Comparison of ENCODE assay signal across 3 cellular contexts in the genomic region with DNA sequence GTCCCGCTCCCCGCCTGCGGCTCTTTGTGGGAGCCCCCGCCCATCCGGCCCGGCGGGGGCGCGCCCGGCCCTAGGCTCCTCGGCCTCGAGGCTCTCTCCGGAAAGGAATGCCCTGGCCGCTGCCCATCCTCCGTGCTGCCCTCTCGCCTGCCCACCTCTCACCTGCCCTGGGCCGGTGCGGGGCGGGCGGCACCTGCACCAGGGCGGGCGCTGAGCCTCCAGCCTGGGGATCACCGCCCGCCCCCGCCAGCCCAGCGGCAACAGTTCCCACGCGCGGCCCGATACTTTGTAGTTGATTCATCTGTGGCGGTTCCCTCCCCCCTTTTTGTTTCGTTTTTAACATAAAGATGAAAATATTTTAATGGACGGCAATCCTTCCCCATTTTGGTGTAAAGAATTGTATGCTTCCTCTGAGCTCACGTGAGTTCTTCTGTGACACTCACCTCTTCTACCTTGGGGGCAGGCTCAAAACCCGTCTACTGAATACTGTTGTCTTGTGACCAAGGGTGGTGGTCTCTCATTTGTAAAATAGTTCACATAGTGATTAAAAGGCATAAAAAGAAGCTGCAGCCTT.
TF ChIP-seq lines count a peak whose summit lies in the region.

No MANE protein-coding gene starts in this region.

TF ChIP-seq in A549, 52 proteins besides CTCF, POLR2A, EP300 and RAD21:
- TF ChIP-seq, protein P1, sequence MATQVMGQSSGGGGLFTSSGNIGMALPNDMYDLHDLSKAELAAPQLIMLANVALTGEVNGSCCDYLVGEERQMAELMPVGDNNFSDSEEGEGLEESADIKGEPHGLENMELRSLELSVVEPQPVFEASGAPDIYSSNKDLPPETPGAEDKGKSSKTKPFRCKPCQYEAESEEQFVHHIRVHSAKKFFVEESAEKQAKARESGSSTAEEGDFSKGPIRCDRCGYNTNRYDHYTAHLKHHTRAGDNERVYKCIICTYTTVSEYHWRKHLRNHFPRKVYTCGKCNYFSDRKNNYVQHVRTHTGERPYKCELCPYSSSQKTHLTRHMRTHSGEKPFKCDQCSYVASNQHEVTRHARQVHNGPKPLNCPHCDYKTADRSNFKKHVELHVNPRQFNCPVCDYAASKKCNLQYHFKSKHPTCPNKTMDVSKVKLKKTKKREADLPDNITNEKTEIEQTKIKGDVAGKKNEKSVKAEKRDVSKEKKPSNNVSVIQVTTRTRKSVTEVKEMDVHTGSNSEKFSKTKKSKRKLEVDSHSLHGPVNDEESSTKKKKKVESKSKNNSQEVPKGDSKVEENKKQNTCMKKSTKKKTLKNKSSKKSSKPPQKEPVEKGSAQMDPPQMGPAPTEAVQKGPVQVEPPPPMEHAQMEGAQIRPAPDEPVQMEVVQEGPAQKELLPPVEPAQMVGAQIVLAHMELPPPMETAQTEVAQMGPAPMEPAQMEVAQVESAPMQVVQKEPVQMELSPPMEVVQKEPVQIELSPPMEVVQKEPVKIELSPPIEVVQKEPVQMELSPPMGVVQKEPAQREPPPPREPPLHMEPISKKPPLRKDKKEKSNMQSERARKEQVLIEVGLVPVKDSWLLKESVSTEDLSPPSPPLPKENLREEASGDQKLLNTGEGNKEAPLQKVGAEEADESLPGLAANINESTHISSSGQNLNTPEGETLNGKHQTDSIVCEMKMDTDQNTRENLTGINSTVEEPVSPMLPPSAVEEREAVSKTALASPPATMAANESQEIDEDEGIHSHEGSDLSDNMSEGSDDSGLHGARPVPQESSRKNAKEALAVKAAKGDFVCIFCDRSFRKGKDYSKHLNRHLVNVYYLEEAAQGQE (IDR thresholded peaks at IDR 0.05) = no peak
- TF ChIP-seq, protein P2, sequence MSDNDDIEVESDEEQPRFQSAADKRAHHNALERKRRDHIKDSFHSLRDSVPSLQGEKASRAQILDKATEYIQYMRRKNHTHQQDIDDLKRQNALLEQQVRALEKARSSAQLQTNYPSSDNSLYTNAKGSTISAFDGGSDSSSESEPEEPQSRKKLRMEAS (IDR thresholded peaks at IDR 0.05) = peak; percentile 7; the same call in 1 of the 2 replicates
- no peak for TF ChIP-seq PHF8 (IDR thresholded peaks at IDR 0.05; ENCODE audit: borderline replicate concordance, low read depth)
- TF ChIP-seq, protein P3, sequence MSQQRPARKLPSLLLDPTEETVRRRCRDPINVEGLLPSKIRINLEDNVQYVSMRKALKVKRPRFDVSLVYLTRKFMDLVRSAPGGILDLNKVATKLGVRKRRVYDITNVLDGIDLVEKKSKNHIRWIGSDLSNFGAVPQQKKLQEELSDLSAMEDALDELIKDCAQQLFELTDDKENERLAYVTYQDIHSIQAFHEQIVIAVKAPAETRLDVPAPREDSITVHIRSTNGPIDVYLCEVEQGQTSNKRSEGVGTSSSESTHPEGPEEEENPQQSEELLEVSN (IDR thresholded peaks at IDR 0.05; ENCODE audit: borderline replicate concordance, low read depth) = 0 out of 2 replicates have a peak, but pooled peaks have one; percentile 27
- TF ChIP-seq, protein P4, sequence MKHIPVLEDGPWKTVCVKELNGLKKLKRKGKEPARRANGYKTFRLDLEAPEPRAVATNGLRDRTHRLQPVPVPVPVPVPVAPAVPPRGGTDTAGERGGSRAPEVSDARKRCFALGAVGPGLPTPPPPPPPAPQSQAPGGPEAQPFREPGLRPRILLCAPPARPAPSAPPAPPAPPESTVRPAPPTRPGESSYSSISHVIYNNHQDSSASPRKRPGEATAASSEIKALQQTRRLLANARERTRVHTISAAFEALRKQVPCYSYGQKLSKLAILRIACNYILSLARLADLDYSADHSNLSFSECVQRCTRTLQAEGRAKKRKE (CRISPR knock-in tag; IDR thresholded peaks at IDR 0.05; ENCODE audit: low read depth) = no peak

TF ChIP-seq in HCT116, 20 proteins besides CTCF, POLR2A, EP300 and RAD21:
- TF ChIP-seq EZH2 (IDR thresholded peaks at IDR 0.05) (no peak), TCF7L2 (IDR thresholded peaks at IDR 0.05; ENCODE audit: borderline replicate concordance, extremely low read depth, insufficient read depth, insufficient read length) (peak; percentile 50), EGR1 (IDR thresholded peaks at IDR 0.05; ENCODE audit: low read depth) (peak; percentile 45), CBX3 (IDR thresholded peaks at IDR 0.05; ENCODE audit: low read depth) (no peak)

TF ChIP-seq in HepG2, 621 proteins besides CTCF, POLR2A, EP300 and RAD21 (continues in another document):
- TF ChIP-seq AGO2 (optimal IDR thresholded peaks at IDR 0.05; ENCODE audit: low read depth, low read length) (peak; percentile 70), HNRNPL (IDR thresholded peaks at IDR 0.05; ENCODE audit: low read depth, low read length) (0 out of 2 replicates have a peak, but pooled peaks have one; percentile 41), ZNF350 (CRISPR knock-in tag; IDR thresholded peaks at IDR 0.05; ENCODE audit: borderline replicate concordance, low read depth) (no peak), ZNF878 (CRISPR knock-in tag; IDR thresholded peaks at IDR 0.05) (no peak), HOXA5 (CRISPR knock-in tag; IDR thresholded peaks at IDR 0.05) (no peak), SIN3A (IDR thresholded peaks at IDR 0.05; ENCODE audit: borderline replicate concordance, low read depth, low read length) (peak; percentile 13; the same call in 1 of the 2 replicates), RXRA (CRISPR knock-in tag; IDR thresholded peaks at IDR 0.05) (0 out of 2 replicates have a peak, but pooled peaks have one; percentile 1), EEA1 (CRISPR knock-in tag; IDR thresholded peaks at IDR 0.05; ENCODE audit: borderline replicate concordance) (peak; percentile 22; the same call in 1 of the 2 replicates), ZNF143 (CRISPR knock-in tag; IDR thresholded peaks at IDR 0.05) (no peak), PLRG1 (conservative IDR thresholded peaks at IDR 0.05) (no peak), GLI4 (CRISPR knock-in tag; IDR thresholded peaks at IDR 0.05; ENCODE audit: borderline replicate concordance) (0 out of 2 replicates have a peak, but pooled peaks have one; percentile 34), MEIS2 (CRISPR knock-in tag; IDR thresholded peaks at IDR 0.05) (no peak), MEIS1 (CRISPR knock-in tag; IDR thresholded peaks at IDR 0.05; ENCODE audit: borderline replicate concordance) (no peak), MYC (CRISPR knock-in tag; IDR thresholded peaks at IDR 0.05; ENCODE audit: borderline replicate concordance) (peak; percentile 35; the same call in 1 of the 2 replicates), ZSCAN29 (CRISPR knock-in tag; conservative IDR thresholded peaks at IDR 0.05) (no peak), RBFOX2 (IDR thresholded peaks at IDR 0.05; ENCODE audit: low read depth, low read length) (peak; percentile 64), ZNF777 (CRISPR knock-in tag; IDR thresholded peaks at IDR 0.05) (peak; percentile 74), ZFX (CRISPR knock-in tag; IDR thresholded peaks at IDR 0.05; ENCODE audit: low read depth) (no peak), DMAP1 (CRISPR knock-in tag; IDR thresholded peaks at IDR 0.05) (peak; percentile 28; the same call in 1 of the 2 replicates), HNF4G (IDR thresholded peaks at IDR 0.05; ENCODE audit: borderline replicate concordance, low read depth, low read length) (0 out of 2 replicates have a peak, but pooled peaks have one; percentile 0), HNF4G (CRISPR knock-in tag; IDR thresholded peaks at IDR 0.05; ENCODE audit: borderline replicate concordance, low read depth) (no peak), KAT2B (IDR thresholded peaks at IDR 0.05; ENCODE audit: borderline replicate concordance, low read depth, low read length) (no peak), MZF1 (CRISPR knock-in tag; IDR thresholded peaks at IDR 0.05; ENCODE audit: borderline replicate concordance) (no peak), RFX3 (CRISPR knock-in tag; IDR thresholded peaks at IDR 0.05) (no peak), GABPB1 (CRISPR knock-in tag; IDR thresholded peaks at IDR 0.05) (peak; percentile 45), MIER2 (CRISPR knock-in tag; IDR thresholded peaks at IDR 0.05) (no peak), ZNF335 (CRISPR knock-in tag; IDR thresholded peaks at IDR 0.05) (no peak), NFATC3 (CRISPR knock-in tag; IDR thresholded peaks at IDR 0.05) (no peak), ZNF121 (CRISPR knock-in tag; IDR thresholded peaks at IDR 0.05) (no peak)
- TF ChIP-seq, protein P5, sequence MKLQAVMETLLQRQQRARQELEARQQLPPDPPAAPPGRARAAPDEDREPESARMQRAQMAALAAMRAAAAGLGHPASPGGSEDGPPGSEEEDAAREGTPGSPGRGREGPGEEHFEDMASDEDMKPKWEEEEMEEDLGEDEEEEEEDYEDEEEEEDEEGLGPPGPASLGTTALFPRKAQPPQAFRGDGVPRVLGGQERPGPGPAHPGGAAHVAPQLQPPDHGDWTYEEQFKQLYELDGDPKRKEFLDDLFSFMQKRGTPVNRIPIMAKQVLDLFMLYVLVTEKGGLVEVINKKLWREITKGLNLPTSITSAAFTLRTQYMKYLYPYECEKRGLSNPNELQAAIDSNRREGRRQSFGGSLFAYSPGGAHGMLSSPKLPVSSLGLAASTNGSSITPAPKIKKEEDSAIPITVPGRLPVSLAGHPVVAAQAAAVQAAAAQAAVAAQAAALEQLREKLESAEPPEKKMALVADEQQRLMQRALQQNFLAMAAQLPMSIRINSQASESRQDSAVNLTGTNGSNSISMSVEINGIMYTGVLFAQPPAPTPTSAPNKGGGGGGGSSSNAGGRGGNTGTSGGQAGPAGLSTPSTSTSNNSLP (IDR thresholded peaks at IDR 0.05; ENCODE audit: low read depth, low read length) = no peak
- TF ChIP-seq, protein P6, sequence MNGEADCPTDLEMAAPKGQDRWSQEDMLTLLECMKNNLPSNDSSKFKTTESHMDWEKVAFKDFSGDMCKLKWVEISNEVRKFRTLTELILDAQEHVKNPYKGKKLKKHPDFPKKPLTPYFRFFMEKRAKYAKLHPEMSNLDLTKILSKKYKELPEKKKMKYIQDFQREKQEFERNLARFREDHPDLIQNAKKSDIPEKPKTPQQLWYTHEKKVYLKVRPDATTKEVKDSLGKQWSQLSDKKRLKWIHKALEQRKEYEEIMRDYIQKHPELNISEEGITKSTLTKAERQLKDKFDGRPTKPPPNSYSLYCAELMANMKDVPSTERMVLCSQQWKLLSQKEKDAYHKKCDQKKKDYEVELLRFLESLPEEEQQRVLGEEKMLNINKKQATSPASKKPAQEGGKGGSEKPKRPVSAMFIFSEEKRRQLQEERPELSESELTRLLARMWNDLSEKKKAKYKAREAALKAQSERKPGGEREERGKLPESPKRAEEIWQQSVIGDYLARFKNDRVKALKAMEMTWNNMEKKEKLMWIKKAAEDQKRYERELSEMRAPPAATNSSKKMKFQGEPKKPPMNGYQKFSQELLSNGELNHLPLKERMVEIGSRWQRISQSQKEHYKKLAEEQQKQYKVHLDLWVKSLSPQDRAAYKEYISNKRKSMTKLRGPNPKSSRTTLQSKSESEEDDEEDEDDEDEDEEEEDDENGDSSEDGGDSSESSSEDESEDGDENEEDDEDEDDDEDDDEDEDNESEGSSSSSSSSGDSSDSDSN (CRISPR knock-in tag; IDR thresholded peaks at IDR 0.05) = 0 out of 2 replicates have a peak, but pooled peaks have one; percentile 26
- TF ChIP-seq, protein P7, sequence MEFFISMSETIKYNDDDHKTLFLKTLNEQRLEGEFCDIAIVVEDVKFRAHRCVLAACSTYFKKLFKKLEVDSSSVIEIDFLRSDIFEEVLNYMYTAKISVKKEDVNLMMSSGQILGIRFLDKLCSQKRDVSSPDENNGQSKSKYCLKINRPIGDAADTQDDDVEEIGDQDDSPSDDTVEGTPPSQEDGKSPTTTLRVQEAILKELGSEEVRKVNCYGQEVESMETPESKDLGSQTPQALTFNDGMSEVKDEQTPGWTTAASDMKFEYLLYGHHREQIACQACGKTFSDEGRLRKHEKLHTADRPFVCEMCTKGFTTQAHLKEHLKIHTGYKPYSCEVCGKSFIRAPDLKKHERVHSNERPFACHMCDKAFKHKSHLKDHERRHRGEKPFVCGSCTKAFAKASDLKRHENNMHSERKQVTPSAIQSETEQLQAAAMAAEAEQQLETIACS (CRISPR knock-in tag; IDR thresholded peaks at IDR 0.05) = peak; percentile 79
- TF ChIP-seq, protein P8, sequence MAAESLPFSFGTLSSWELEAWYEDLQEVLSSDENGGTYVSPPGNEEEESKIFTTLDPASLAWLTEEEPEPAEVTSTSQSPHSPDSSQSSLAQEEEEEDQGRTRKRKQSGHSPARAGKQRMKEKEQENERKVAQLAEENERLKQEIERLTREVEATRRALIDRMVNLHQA (CRISPR knock-in tag; IDR thresholded peaks at IDR 0.05) = no peak
- TF ChIP-seq, protein P9, sequence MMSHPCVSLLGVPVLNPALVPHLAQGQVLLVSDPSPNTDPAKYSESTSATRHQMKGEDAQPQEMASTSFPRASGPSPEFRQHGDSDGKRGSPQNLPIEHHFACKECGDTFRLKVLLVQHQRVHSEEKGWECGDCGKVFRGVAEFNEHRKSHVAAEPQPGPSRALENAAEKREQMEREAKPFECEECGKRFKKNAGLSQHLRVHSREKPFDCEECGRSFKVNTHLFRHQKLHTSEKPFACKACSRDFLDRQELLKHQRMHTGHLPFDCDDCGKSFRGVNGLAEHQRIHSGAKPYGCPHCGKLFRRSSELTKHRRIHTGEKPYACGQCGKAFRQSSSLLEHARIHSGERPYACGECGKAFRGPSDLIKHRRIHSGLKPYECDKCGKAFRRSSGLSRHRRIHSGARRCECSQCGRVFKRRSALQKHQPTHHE (CRISPR knock-in tag; IDR thresholded peaks at IDR 0.05; ENCODE audit: borderline replicate concordance) = no peak
- TF ChIP-seq, protein P10, sequence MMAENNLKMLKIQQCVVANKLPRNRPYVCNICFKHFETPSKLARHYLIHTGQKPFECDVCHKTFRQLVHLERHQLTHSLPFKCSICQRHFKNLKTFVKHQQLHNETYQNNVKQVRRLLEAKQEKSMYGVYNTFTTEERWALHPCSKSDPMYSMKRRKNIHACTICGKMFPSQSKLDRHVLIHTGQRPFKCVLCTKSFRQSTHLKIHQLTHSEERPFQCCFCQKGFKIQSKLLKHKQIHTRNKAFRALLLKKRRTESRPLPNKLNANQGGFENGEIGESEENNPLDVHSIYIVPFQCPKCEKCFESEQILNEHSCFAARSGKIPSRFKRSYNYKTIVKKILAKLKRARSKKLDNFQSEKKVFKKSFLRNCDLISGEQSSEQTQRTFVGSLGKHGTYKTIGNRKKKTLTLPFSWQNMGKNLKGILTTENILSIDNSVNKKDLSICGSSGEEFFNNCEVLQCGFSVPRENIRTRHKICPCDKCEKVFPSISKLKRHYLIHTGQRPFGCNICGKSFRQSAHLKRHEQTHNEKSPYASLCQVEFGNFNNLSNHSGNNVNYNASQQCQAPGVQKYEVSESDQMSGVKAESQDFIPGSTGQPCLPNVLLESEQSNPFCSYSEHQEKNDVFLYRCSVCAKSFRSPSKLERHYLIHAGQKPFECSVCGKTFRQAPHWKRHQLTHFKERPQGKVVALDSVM (CRISPR knock-in tag; IDR thresholded peaks at IDR 0.05) = no peak
- TF ChIP-seq, protein P11, sequence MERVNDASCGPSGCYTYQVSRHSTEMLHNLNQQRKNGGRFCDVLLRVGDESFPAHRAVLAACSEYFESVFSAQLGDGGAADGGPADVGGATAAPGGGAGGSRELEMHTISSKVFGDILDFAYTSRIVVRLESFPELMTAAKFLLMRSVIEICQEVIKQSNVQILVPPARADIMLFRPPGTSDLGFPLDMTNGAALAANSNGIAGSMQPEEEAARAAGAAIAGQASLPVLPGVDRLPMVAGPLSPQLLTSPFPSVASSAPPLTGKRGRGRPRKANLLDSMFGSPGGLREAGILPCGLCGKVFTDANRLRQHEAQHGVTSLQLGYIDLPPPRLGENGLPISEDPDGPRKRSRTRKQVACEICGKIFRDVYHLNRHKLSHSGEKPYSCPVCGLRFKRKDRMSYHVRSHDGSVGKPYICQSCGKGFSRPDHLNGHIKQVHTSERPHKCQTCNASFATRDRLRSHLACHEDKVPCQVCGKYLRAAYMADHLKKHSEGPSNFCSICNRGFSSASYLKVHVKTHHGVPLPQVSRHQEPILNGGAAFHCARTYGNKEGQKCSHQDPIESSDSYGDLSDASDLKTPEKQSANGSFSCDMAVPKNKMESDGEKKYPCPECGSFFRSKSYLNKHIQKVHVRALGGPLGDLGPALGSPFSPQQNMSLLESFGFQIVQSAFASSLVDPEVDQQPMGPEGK (CRISPR knock-in tag; IDR thresholded peaks at IDR 0.05) = 0 out of 2 replicates have a peak, but pooled peaks have one; percentile 10
